28 cellular contexts compared by ENCODE assay signal in the genomic region with DNA sequence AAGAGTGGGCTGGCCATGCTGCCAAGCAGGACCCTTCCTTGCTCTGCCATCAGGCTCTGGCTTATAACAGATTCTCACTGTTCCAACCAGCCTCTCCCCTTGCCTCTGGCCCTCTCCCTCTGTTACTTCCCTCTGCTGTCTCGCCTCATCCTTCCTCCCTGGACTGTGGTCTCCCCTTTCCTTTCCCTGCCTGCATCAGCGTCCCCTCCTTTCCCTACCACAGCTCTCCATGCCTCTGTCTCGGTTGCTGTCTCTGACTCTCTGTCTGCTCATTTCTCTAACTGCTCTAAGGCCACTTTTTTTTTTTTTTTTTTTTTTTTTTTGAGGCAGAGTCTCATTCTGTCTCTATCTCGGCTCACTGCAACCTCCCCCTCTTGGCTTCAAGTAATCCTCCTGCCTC.
"Had no signal": no experiment of that assay in that cellular context is flagged by ENCODE, and none has a peak within 500 bp of the region (broad histone marks: within the 10 kb centered on the region; RNA-seq: fewer than 3 reads in every experiment).

No MANE protein-coding gene starts in this region.

- H3K4me3 ChIP-seq: coronary artery, dorsolateral prefrontal cortex, gastrocnemius medialis had no signal

- H3K27ac ChIP-seq: brain microvascular endothelial cell, coronary artery, dorsolateral prefrontal cortex, foreskin keratinocyte, gastrocnemius medialis, WERI-Rb-1 had no signal

- ATAC-seq: activated CD4-positive, CD25-positive, alpha-beta regulatory T cell treated with anti-CD3 and anti-CD28 coated beads, Interleukin-2, amount 50 U/mL, for 24 hours; activated CD8-positive, alpha-beta T cell treated with anti-CD3 and anti-CD28 coated beads for 36 hours; activated T-cell treated with anti-CD3 and anti-CD28 coated beads, Interleukin-2, amount 50 U/mL, for 4 hours; activated T-helper 17 cell treated with anti-CD3 and anti-CD28 coated beads, Interleukin-2, amount 50 U/mL, for 72 hours; esophagus mucosa; foreskin keratinocyte; gastrocnemius medialis; T-helper 17 cell had no signal

- H3K36me3 ChIP-seq: brain microvascular endothelial cell, gastrocnemius medialis, WERI-Rb-1 had no signal

- DNase-seq: activated B cell treated with CpG ODN at 0.5 μM for 24 hours; activated CD4-positive, alpha-beta T cell treated with anti-CD3 and anti-CD28 coated beads for 48 hours; activated CD4-positive, alpha-beta T cell treated with anti-CD3 and anti-CD28 coated beads, Interleukin-2, amount 50 U/mL, for 1 hour; activated CD4-positive, alpha-beta T cell treated with anti-CD3 and anti-CD28 coated beads, Interleukin-2, amount 50 U/mL, for 48 hours; activated CD8-positive, alpha-beta memory T cell treated with anti-CD3 and anti-CD28 coated beads for 24 hours; activated CD8-positive, alpha-beta T cell treated with anti-CD3 and anti-CD28 coated beads for 36 hours; activated effector memory CD4-positive, alpha-beta T cell treated with Interleukin-2 at 50 U/mL for 16 hours; activated gamma-delta T cell treated with Interleukin-2 at 50 U/mL for 16 hours; activated naive CD4-positive, alpha-beta T cell treated with anti-CD3 and anti-CD28 coated beads, Interleukin-2, amount 50 U/mL, for 16 hours; activated naive CD4-positive, alpha-beta T cell treated with Interleukin-2 at 50 U/mL for 16 hours; activated T-cell treated with anti-CD3 and anti-CD28 coated beads, Interleukin-2, amount 50 U/mL, for 4 hours; amniotic stem cell; anterior cingulate cortex; brain microvascular endothelial cell; dorsolateral prefrontal cortex; effector memory CD4-positive, alpha-beta T cell; endodermal cell; foreskin keratinocyte; gastrocnemius medialis; glutamatergic neuron; T-helper 1 cell; T-helper 17 cell; T1000; WERI-Rb-1 had no signal

- H3K9me3 ChIP-seq: gastrocnemius medialis had no signal

- H3K27me3 ChIP-seq: brain microvascular endothelial cell, foreskin keratinocyte, gastrocnemius medialis had no signal

- H3K4me1 ChIP-seq: foreskin keratinocyte, gastrocnemius medialis had no signal
